ENCODE assay signal across 1 cellular context in genomic region chr6:21708181-21708580, GRCh38.
TF ChIP-seq lines count a peak whose summit lies in the region.

No MANE protein-coding gene starts in this region.

TF ChIP-seq in GM23338, 12 proteins besides CTCF, POLR2A, EP300 and RAD21:
- TF ChIP-seq ZNF462 (CRISPR knock-in tag; IDR thresholded peaks at IDR 0.05) (no peak), EZH2phosphoT487 (IDR thresholded peaks at IDR 0.05; ENCODE audit: unreplicated experiment) (no peak), CREB1 (CRISPR knock-in tag; IDR thresholded peaks at IDR 0.05; ENCODE audit: low read depth) (no peak), STAT1 (IDR thresholded peaks at IDR 0.05; ENCODE audit: unreplicated experiment) (no peak), ZNF114 (CRISPR knock-in tag; IDR thresholded peaks at IDR 0.05) (no peak), EZH2 (IDR thresholded peaks at IDR 0.05; ENCODE audit: low read depth, unreplicated experiment) (no peak), NANOG (IDR thresholded peaks at IDR 0.05; ENCODE audit: borderline replicate concordance) (no peak), JUNB (IDR thresholded peaks at IDR 0.05; ENCODE audit: unreplicated experiment) (no peak), ETS1 (IDR thresholded peaks at IDR 0.05) (no peak), POLR2AphosphoS5 (IDR thresholded peaks at IDR 0.05; ENCODE audit: low read depth) (no peak), ZNF331 (CRISPR knock-in tag; IDR thresholded peaks at IDR 0.05; ENCODE audit: low read depth) (no peak), REST (IDR thresholded peaks at IDR 0.05; ENCODE audit: unreplicated experiment) (no peak)
TF ChIP-seq in GM23338: peak in this region for 0.
